Comparison of ENCODE assay signal across 10 cellular contexts in the genomic region with DNA sequence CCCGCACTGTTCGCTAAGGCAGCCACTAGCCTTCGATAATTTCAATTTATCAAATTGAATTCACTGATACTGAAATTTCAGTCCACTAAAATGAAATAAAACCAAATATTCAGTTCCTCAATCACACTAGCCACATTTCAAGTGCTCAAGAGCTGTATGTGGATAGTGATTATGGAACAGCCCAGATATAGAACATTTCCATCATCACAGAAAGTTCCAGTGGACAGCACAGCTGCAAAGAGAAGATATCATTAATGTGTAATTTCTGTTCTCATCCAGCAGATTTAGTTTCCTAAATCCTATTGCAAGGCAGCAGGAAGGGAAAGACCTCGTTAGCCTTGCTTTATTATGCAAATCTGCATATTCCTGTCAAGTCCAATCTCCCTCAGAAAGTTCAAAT. TPM values are rescaled to one million over a fixed set of nuclear protein-coding genes. Genes with fewer than 3 reads are reported as not detected.
DNase-seq lines count a peak whose midpoint lies in the region; ATAC-seq, FAIRE-seq and TF ChIP-seq lines count a peak whose summit lies in the region.
"Had no signal": no experiment of that assay in that cellular context is flagged by ENCODE, and none has a peak within 500 bp of the region (broad histone marks: within the 10 kb centered on the region; RNA-seq: fewer than 3 reads in every experiment).

No MANE protein-coding gene starts in this region.

- H3K18ac ChIP-seq in IMR-90 (ENCODE audit: low read depth, low read length): no peak overlapping the region

- no peak overlapping the region for H4K8ac ChIP-seq in IMR-90 (ENCODE audit: low read depth in 2 of 2, low read length in 2 of 2)

- in situ Hi-C loops in IMR-90 (cut with MboI; ENCODE audit: low sequenced_read_pairs): no loop called here
- in situ Hi-C loops in K562 (cut with MboI): no loop called here

- no peak overlapping the region for H2AFZ ChIP-seq in DND-41 (ENCODE audit: low read depth, low read length)
- H2AFZ ChIP-seq in IMR-90 (replicated peaks; ENCODE audit: low read length, poor library complexity): no peak overlapping the region
- no peak overlapping the region for H2AFZ ChIP-seq in K562 (ENCODE audit: low read depth, low read length)

- no peak overlapping the region for H2BK120ac ChIP-seq in IMR-90 (ENCODE audit: low read depth, low read length)

- WGBS in IMR-90 (ENCODE audit: extremely low coverage in 2 of 2, insufficient read length in 1 of 2), 2 experiments: no CpG with 5 or more reads among the region's 4 CpGs
- 72% methylated on average over 4 of the region's 4 CpGs for WGBS in K562 (ENCODE audit: insufficient coverage, low coverage, missing lambda C conversion rate)

- no peak overlapping the region for H2BK20ac ChIP-seq in IMR-90 (ENCODE audit: low read depth, low read length)

- H4K91ac ChIP-seq in IMR-90 (ENCODE audit: insufficient read depth, low read depth, low read length): no peak overlapping the region

- H4K20me1 ChIP-seq in DND-41 (ENCODE audit: insufficient read depth, low read length) (peaks cover 78% of the 10 kb centered on the region), IMR-90 (ENCODE audit: insufficient read depth, low read length) (peaks cover 95% of the 10 kb centered on the region), K562 (replicated peaks; ENCODE audit: control insufficient read depth, insufficient read depth, low read length) (peaks cover 38% of the 10 kb centered on the region; the same call in 1 of the 2 replicates)

- peaks cover 41% of the 10 kb centered on the region for H3K4me1 ChIP-seq in DND-41 (ENCODE audit: insufficient read depth, low read length)
- H3K4me1 ChIP-seq in IMR-90 (ENCODE audit: control insufficient read depth, insufficient read depth, low read length): peaks cover 21% of the 10 kb centered on the region
- peaks cover 15 to 47% of the 10 kb centered on the region in 2 experiments for H3K4me1 ChIP-seq in K562 (replicated peaks in 1 of 2; ENCODE audit: control insufficient read depth in 2 of 2, insufficient read depth in 2 of 2, low read length in 2 of 2)
- H3K4me1 ChIP-seq in neutrophil (ENCODE audit: control insufficient read depth in 1 of 2, insufficient read depth in 1 of 2, low read depth in 1 of 2, low read length in 1 of 2): peaks cover 63 to 70% of the 10 kb centered on the region in 2 experiments
- peaks cover 19 to 94% of the 10 kb centered on the region in 2 donors for H3K4me1 ChIP-seq in left lung

- no peak for TF ChIP-seq CTCF in DND-41 (IDR thresholded peaks at IDR 0.05; ENCODE audit: borderline replicate concordance, extremely low read depth, low read length, poor library complexity, severe bottlenecking)
- TF ChIP-seq CTCF in IMR-90 (conservative IDR thresholded peaks at IDR 0.05; ENCODE audit: low read depth, low read length): no peak
- no peak for TF ChIP-seq CTCF in K562 (IDR thresholded peaks at IDR 0.05 in 2 of 3, conservative IDR thresholded peaks at IDR 0.05 in 1 of 3; ENCODE audit: insufficient read depth in 2 of 3, low read depth in 1 of 3, low read length in 3 of 3)
- no peak for TF ChIP-seq CTCF in neutrophil (IDR thresholded peaks at IDR 0.05)
- no peak for TF ChIP-seq CTCF in left lung (IDR thresholded peaks at IDR 0.05)

- no peak overlapping the region for H3K4ac ChIP-seq in IMR-90 (ENCODE audit: low read depth, low read length)

- H3K27me3 ChIP-seq in DND-41 (ENCODE audit: insufficient read depth, low read length, poor library complexity) (no peaks in the 10 kb centered on the region), IMR-90 (ENCODE audit: control insufficient read depth, insufficient read depth, low read length) (no peaks in the 10 kb centered on the region), K562 (ENCODE audit: control insufficient read depth in 2 of 2, insufficient read depth in 2 of 2, low read length in 2 of 2) (no peaks in the 10 kb centered on the region), neutrophil (no peaks in the 10 kb centered on the region), left lung (no peaks in the 10 kb centered on the region)

- no peak overlapping the region for H4K5ac ChIP-seq in IMR-90 (ENCODE audit: low read depth, low read length)

- CTCF ChIA-PET in IMR-90 (lab: Yijun Ruan, JAX): no interaction called here
- CTCF ChIA-PET in K562 (lab: Yijun Ruan, JAX; ENCODE audit: low intra/inter-chr PET ratio): no interaction called here

- no peaks in the 10 kb centered on the region for H3K9me3 ChIP-seq in DND-41 (ENCODE audit: insufficient read depth, low read length, severe bottlenecking)
- H3K9me3 ChIP-seq in IMR-90 (ENCODE audit: control insufficient read depth, insufficient read depth, low read length): no peaks in the 10 kb centered on the region
- no peaks in the 10 kb centered on the region for H3K9me3 ChIP-seq in K562 (replicated peaks; ENCODE audit: control insufficient read depth, insufficient read depth, low read depth, low read length)
- no peaks in the 10 kb centered on the region for H3K9me3 ChIP-seq in neutrophil
- H3K9me3 ChIP-seq in left lung: no peaks in the 10 kb centered on the region

- peaks cover 18 to 89% of the 10 kb centered on the region in 2 experiments; a peak in 3 of 4 replicates for H3K79me1 ChIP-seq in IMR-90 (ENCODE audit: low read depth in 1 of 2, low read length in 2 of 2)

- H3K14ac ChIP-seq in IMR-90 (replicated peaks; ENCODE audit: low read depth, low read length): no peak overlapping the region

- peak; percentile 41; the same call in 1 of the 2 replicates for TF ChIP-seq EP300 in K562 (IDR thresholded peaks at IDR 0.05; ENCODE audit: low read length)

- H3K56ac ChIP-seq in IMR-90 (ENCODE audit: extremely low read depth, insufficient read depth, low read length): no peak overlapping the region

- peaks cover 3% of the 10 kb centered on the region; the same call in 1 of the 2 replicates for H3K36me3 ChIP-seq in DND-41 (ENCODE audit: insufficient read depth, low read length)
- peaks cover 8% of the 10 kb centered on the region for H3K36me3 ChIP-seq in IMR-90 (ENCODE audit: control insufficient read depth, insufficient read depth, low read length)
- H3K36me3 ChIP-seq in K562 (ENCODE audit: control insufficient read depth, insufficient read depth, low read length): peaks cover 23% of the 10 kb centered on the region; the same call in 2 of the 3 replicates
- H3K36me3 ChIP-seq in neutrophil: peaks cover 15% of the 10 kb centered on the region
- H3K36me3 ChIP-seq in left lung: peaks cover 0 to 7% of the 10 kb centered on the region in 2 donors

- H3K9me1 ChIP-seq in IMR-90 (ENCODE audit: insufficient read depth, low read length): peaks cover 43% of the 10 kb centered on the region
- H3K9me1 ChIP-seq in K562 (ENCODE audit: control insufficient read depth, insufficient read depth, low read length): no peaks in the 10 kb centered on the region

- no peak overlapping the region for H2BK5ac ChIP-seq in IMR-90 (ENCODE audit: low read depth, low read length, poor library complexity, severe bottlenecking)

- TF ChIP-seq RAD21 in IMR-90 (IDR thresholded peaks at IDR 0.05; ENCODE audit: low read length): no peak
- TF ChIP-seq RAD21 in K562 (CRISPR knock-in tag; conservative IDR thresholded peaks at IDR 0.05 in 1 of 2, IDR thresholded peaks at IDR 0.05 in 1 of 2): no peak

- H2AK9ac ChIP-seq in IMR-90 (replicated peaks; ENCODE audit: low read depth, low read length, poor library complexity): no peak overlapping the region

- TF ChIP-seq POLR2A in IMR-90 (IDR thresholded peaks at IDR 0.05; ENCODE audit: low read depth, low read length) (no peak), K562 (conservative IDR thresholded peaks at IDR 0.05) (no peak)

- no peak for ATAC-seq in DND-41 (ENCODE audit: insufficient read depth, low read depth)
- ATAC-seq in IMR-90 (ENCODE audit: low read depth): no peak
- no peak for ATAC-seq in K562
- no peak for ATAC-seq in left lung
- no peak for ATAC-seq in HG02642 (IDR thresholded peaks at IDR 0.05; ENCODE audit: poor library complexity, unreplicated experiment)
- no peak for ATAC-seq in HG02571 (IDR thresholded peaks at IDR 0.05; ENCODE audit: unreplicated experiment)

- peak overlapping the region; percentile 39 for H3K4me2 ChIP-seq in DND-41 (ENCODE audit: insufficient read depth, low read length)
- no peak overlapping the region for H3K4me2 ChIP-seq in IMR-90 (ENCODE audit: low read depth, low read length)
- no peak overlapping the region for H3K4me2 ChIP-seq in K562 (ENCODE audit: insufficient read depth, low read length)

- H3K79me2 ChIP-seq in DND-41 (ENCODE audit: insufficient read depth, low read length) (peaks cover 87% of the 10 kb centered on the region), K562 (ENCODE audit: control insufficient read depth, insufficient read depth, low read length) (peaks cover 87% of the 10 kb centered on the region)

- H3K23ac ChIP-seq in IMR-90 (ENCODE audit: low read depth, low read length): no peak overlapping the region; the same call in 1 of the 2 replicates

- H3K27ac ChIP-seq in DND-41 (ENCODE audit: low read length): peak overlapping the region; percentile 55
- no peak overlapping the region for H3K27ac ChIP-seq in IMR-90 (ENCODE audit: insufficient read depth, low read length)
- H3K27ac ChIP-seq in K562 (ENCODE audit: extremely low read depth, low read depth, low read length): no peak overlapping the region
- H3K27ac ChIP-seq in neutrophil: peak overlapping the region; percentile 80
- peak overlapping the region in 1 of 2 donors; percentile 59 for H3K27ac ChIP-seq in left lung
- H3K27ac ChIP-seq: SK-N-MC had no signal

- dilution Hi-C loops in IMR-90 (cut with HindIII; ENCODE audit: low sequenced_read_pairs, unreplicated experiment): no loop called here

- no peak overlapping the region for H2BK15ac ChIP-seq in IMR-90 (ENCODE audit: low read depth, low read length)

- intact Hi-C loops in IMR-90 (cut with micrococcal nuclease) (no loop called here), K562 (cut with micrococcal nuclease) (loop anchor here (10.0 kb wide), 1 partner anchor 182 kb away; a partner anchor contains a TSS), left lung (cut with DNase I) (no loop called here)

- no peak overlapping the region for H3K4me3 ChIP-seq in DND-41 (ENCODE audit: low read depth in 1 of 2, low read length in 2 of 2)
- H3K4me3 ChIP-seq in IMR-90 (ENCODE audit: insufficient read depth, low read depth, low read length): no peak overlapping the region
- H3K4me3 ChIP-seq in K562: no peak overlapping the region
- no peak overlapping the region for H3K4me3 ChIP-seq in neutrophil (ENCODE audit: low read depth in 1 of 2, low read length in 1 of 2)
- no peak overlapping the region for H3K4me3 ChIP-seq in left lung
- H3K4me3 ChIP-seq: SK-N-MC had no signal

- no peak overlapping the region for H2AK5ac ChIP-seq in IMR-90 (ENCODE audit: low read depth, low read length)

- POLR2A ChIA-PET in IMR-90 (lab: Charles Lee; ENCODE audit: unreplicated experiment): no interaction called here
- POLR2A ChIA-PET in K562 (lab: Yijun Ruan, JAX): interaction anchor here (0.9 to 1.2 kb wide), 3 partner anchors 12 to 117 kb away, joined by 3 to 4 read pairs (median 3); no protein-coding TSS in a partner anchor

- FAIRE-seq in K562 (lab: Jason Lieb, UNC): no peak

- peak overlapping the region; percentile 4; the same call in 1 of the 2 replicates for H3K9ac ChIP-seq in DND-41 (ENCODE audit: low read depth, low read length)
- H3K9ac ChIP-seq in IMR-90 (ENCODE audit: low read depth, low read length): no peak overlapping the region
- H3K9ac ChIP-seq in K562 (ENCODE audit: insufficient read depth in 1 of 2, low read depth in 2 of 2, low read length in 2 of 2): no peak overlapping the region

- BruUV-seq in IMR-90 (replicated peaks; lab: Mats Ljungman, UMichigan) (TSS peak; percentile 11), K562 (replicated peaks; lab: Mats Ljungman, UMichigan) (no TSS peak)

- no peak for DNase-seq in DND-41
- DNase-seq in IMR-90: no peak
- no peak for DNase-seq in K562 (ENCODE audit: extremely low read depth in 1 of 4, low spot score in 3 of 4)
- no peak for DNase-seq in left lung
- DNase-seq: hippocampal formation; stimulated activated CD4-positive, alpha-beta T cell treated with anti-CD3 and anti-CD28 coated beads, Interleukin-4, amount 100 ng/mL, for 1 hour had no signal

RNA-seq across cellular contexts. Expression of a gene that starts 22.6 kb away (rescaled TPM):
- total RNA-seq in IMR-90 (2012; rRNA removed) (180 and 216 TPM in 2 replicates), K562 (2014; rRNA removed) (57.6 and 83.6 TPM in 2 replicates), K562 (2014; rRNA removed; fragmentation: Illumina TruSeq; extraction: Trizol) (131 and 133 TPM in 2 replicates), K562 (2015; rRNA removed; fragmentation: Illumina TruSeq; extraction: Trizol) (147 and 148 TPM in 2 replicates), K562 (2021) (237 and 241 TPM in 2 replicates), left lung (100 to 1,000 TPM; 293 to 327 TPM)
- polyA plus RNA-seq in IMR-90 (2012; rRNA removed) (271 and 304 TPM in 2 replicates), K562 (2011; rRNA removed) (119 and 122 TPM in 2 replicates), K562 (2014; fragmentation: Illumina TruSeq; extraction: Trizol) (259 and 297 TPM in 2 replicates), K562 (2014; fragmentation: Nextera tagmentation; extraction: Ambion mirVana) (100 to 1,000 TPM in 1 of 2 experiments, 10 to 100 TPM in 1; 70.0 to 115 TPM), K562 (2014; rRNA removed) (125 and 134 TPM in 2 replicates)
- polyA plus RNA-seq in IMR-90 (2012; cell fraction: cytosol; rRNA removed): 189 and 234 TPM in 2 replicates
- 74.4 and 139 TPM in 2 replicates for polyA plus RNA-seq in IMR-90 (2012; cell fraction: nucleus; rRNA removed; ENCODE audit: low replicate concordance)
- total RNA-seq in K562 (2011; cell fraction: chromatin; rRNA removed; ENCODE audit: low replicate concordance): 58.6 and 64.0 TPM in 2 replicates
- total RNA-seq in K562 (2011; cell fraction: nucleolus; rRNA removed): 43.2 and 43.8 TPM in 2 replicates
- 40.0 and 41.2 TPM in 2 replicates for total RNA-seq in K562 (2011; cell fraction: nucleoplasm; rRNA removed)
- 110 and 143 TPM in 2 replicates for polyA plus RNA-seq in K562 (2011; cell fraction: cytosol; rRNA removed)
- polyA plus RNA-seq in K562 (2011; cell fraction: nucleus; rRNA removed): 38.1 and 62.3 TPM in 2 replicates
- 277 and 310 TPM in 2 replicates for polyA plus RNA-seq in K562 (2012)
- 103 TPM in 2 replicates for polyA minus RNA-seq in K562 (2011; rRNA and poly(A)+ RNA removed)
- polyA minus RNA-seq in K562 (2011; cell fraction: cytosol; rRNA and poly(A)+ RNA removed): 60.0 and 82.1 TPM in 2 replicates
- polyA minus RNA-seq in K562 (2011; cell fraction: nucleus; rRNA and poly(A)+ RNA removed): 10.9 and 20.8 TPM in 2 replicates

Comparison
In these comparisons a context has a peak if more than half of its experiments do, and no peak if none do; other contexts are left out.
1. H3K27ac ChIP-seq: peak in DND-41 (single experiment) and neutrophil (single experiment); none in IMR-90 (single experiment) and K562 (single experiment).